13 cellular contexts compared by ENCODE assay signal in the genomic region with DNA sequence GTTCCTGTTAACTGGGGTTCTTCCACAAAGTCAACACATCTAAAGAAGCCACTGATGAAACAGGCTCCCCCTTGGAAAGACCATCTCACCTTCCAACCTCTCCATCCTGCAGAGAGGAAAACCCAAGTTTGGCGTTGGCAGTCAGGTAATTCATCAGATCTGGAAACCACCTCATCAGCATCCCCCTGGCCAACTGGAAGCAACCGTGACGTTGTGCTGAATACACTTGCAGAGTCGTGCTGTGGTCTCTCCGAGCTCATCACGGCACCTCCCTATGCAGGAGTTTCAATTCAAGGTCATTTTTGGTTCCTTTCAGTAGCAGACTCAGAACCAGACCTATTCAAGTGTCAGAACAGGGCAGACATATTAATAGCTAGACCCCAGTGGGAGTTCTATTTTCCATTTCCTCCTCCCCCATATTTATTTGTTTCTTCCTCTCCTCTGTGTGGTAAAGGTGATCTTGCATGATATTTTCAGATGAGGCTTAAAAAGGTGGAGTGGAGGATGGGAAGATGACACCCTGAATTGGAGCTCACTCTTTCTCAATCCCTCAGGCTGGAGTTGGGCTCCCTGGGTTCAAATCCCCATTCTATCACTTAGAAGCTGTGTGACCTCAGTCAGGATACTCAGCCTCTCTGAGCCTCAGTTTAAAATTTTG.
DNase-seq lines count a peak whose midpoint lies in the region; ATAC-seq and TF ChIP-seq lines count a peak whose summit lies in the region.
"Had no signal": no experiment of that assay in that cellular context is flagged by ENCODE, and none has a peak within 500 bp of the region (broad histone marks: within the 10 kb centered on the region; RNA-seq: fewer than 3 reads in every experiment).

No MANE protein-coding gene starts in this region.

- peaks cover 4% of the 10 kb centered on the region for H3K9me3 Mint-ChIP-seq in activated CD4-positive, alpha-beta T cell treated with anti-CD3 and anti-CD28 coated beads for 36 hours (ENCODE audit: low read depth)

- peak; percentile 38 for DNase-seq in activated CD4-positive, alpha-beta T cell treated with anti-CD3 and anti-CD28 coated beads for 36 hours
- DNase-seq in activated CD4-positive, alpha-beta T cell treated with anti-CD3 and anti-CD28 coated beads, Interleukin-2, amount 50 U/mL, for 4 hours, result no peak
- DNase-seq in germinal center (ENCODE audit: low spot score) (peak; percentile 38), SIG-M5 (lab: John Stamatoyannopoulos, UW) (no peak), testis (no peak), NOMO-1 treated with DMSO at 0.1 percent for 48 hours (lab: John Stamatoyannopoulos, UW; ENCODE audit: unreplicated experiment) (no peak)
- DNase-seq: 8988T; effector CD8-positive, alpha-beta T cell; NCI-H446 had no signal

- peak; percentile 53 for ATAC-seq in activated CD4-positive, alpha-beta T cell treated with anti-CD3 and anti-CD28 coated beads for 36 hours
- ATAC-seq in GM19468 (IDR thresholded peaks at IDR 0.05; ENCODE audit: extremely low read depth, unreplicated experiment), result peak; percentile 61
- peak; percentile 83 for ATAC-seq in HG03045 (IDR thresholded peaks at IDR 0.05; ENCODE audit: unreplicated experiment)
- ATAC-seq: HepG2 had no signal

- H3K36me3 Mint-ChIP-seq in activated CD4-positive, alpha-beta T cell treated with anti-CD3 and anti-CD28 coated beads for 36 hours (ENCODE audit: low read depth), result no peaks in the 10 kb centered on the region
- H3K36me3 Mint-ChIP-seq: natural killer cell treated with Interleukin-12 subunit alpha and Interleukin-12 subunit beta and Interleukin-15 and Interleukin-18, amount 100 ng/mL, for 72 hours had no signal

- H3K4me1 Mint-ChIP-seq in activated CD4-positive, alpha-beta T cell treated with anti-CD3 and anti-CD28 coated beads for 36 hours, result peaks cover 17% of the 10 kb centered on the region

- H3K27me3 ChIP-seq in testis, result no peaks in the 10 kb centered on the region

- H3K4me3 Mint-ChIP-seq in activated CD4-positive, alpha-beta T cell treated with anti-CD3 and anti-CD28 coated beads for 36 hours, result no peak overlapping the region
- H3K4me3 Mint-ChIP-seq: natural killer cell treated with Interleukin-12 subunit alpha and Interleukin-12 subunit beta and Interleukin-15 and Interleukin-18, amount 100 ng/mL, for 72 hours had no signal

- H3K27ac Mint-ChIP-seq in activated CD4-positive, alpha-beta T cell treated with anti-CD3 and anti-CD28 coated beads for 36 hours, result no peak overlapping the region
- H3K27ac Mint-ChIP-seq: natural killer cell treated with Interleukin-12 subunit alpha and Interleukin-12 subunit beta and Interleukin-15 and Interleukin-18, amount 100 ng/mL, for 72 hours had no signal

- intact Hi-C loops in activated CD4-positive, alpha-beta T cell treated with anti-CD3 and anti-CD28 coated beads for 36 hours (cut with DNase I, micrococcal nuclease), result no loop called here
- intact Hi-C loops in testis (cut with DNase I; ENCODE audit: low total_unique reads), result no loop called here

- no peaks in the 10 kb centered on the region for H3K4me1 ChIP-seq in testis

- no peaks in the 10 kb centered on the region for H3K36me3 ChIP-seq in testis (ENCODE audit: low read depth, missing control alignments)

- no peaks in the 10 kb centered on the region for H3K9me3 ChIP-seq in testis

- 63 to 83% methylated on average over 6 of the region's 6 CpGs for WGBS in testis, 2 donors

- peaks cover 4% of the 10 kb centered on the region for H3K27me3 Mint-ChIP-seq in activated CD4-positive, alpha-beta T cell treated with anti-CD3 and anti-CD28 coated beads for 36 hours
- H3K27me3 Mint-ChIP-seq: natural killer cell treated with Interleukin-12 subunit alpha and Interleukin-12 subunit beta and Interleukin-15 and Interleukin-18, amount 100 ng/mL, for 72 hours had no signal

- no peak overlapping the region for H3K4me3 ChIP-seq in testis

- no peak for TF ChIP-seq POLR2A in testis (IDR thresholded peaks at IDR 0.05)

- no peak overlapping the region for H3K27ac ChIP-seq in testis

- CTCF ChIA-PET in activated CD4-positive, alpha-beta T cell treated with anti-CD3 and anti-CD28 coated beads for 36 hours (lab: Charles Lee), result interaction anchor here (0.7 kb wide), 2 partner anchors 26 to 38 kb away, joined by 3 read pairs; no protein-coding TSS in a partner anchor

- no peak for TF ChIP-seq CTCF in testis (IDR thresholded peaks at IDR 0.05)

- POLR2A ChIA-PET in activated CD4-positive, alpha-beta T cell treated with anti-CD3 and anti-CD28 coated beads for 36 hours (lab: Charles Lee), result no interaction called here

Comparison
In these comparisons a context has a peak if more than half of its experiments do, and no peak if none do; other contexts are left out.
1. DNase-seq: peak in activated CD4-positive, alpha-beta T cell treated with anti-CD3 and anti-CD28 coated beads for 36 hours (single experiment) and germinal center (single experiment); none in activated CD4-positive, alpha-beta T cell treated with anti-CD3 and anti-CD28 coated beads, Interleukin-2, amount 50 U/mL, for 4 hours (0 of 2), SIG-M5 (single experiment), testis (single experiment) and NOMO-1 treated with DMSO at 0.1 percent for 48 hours (single experiment).
2. Peak in every context shown above with its lines, with median percentiles within 50 percentile points of each other: ATAC-seq.